8 cellular contexts compared by ENCODE assay signal in genomic region chr10:70952921-70953320, GRCh38.
"Had no signal": no experiment of that assay in that cellular context is flagged by ENCODE, and none has a peak within 500 bp of the region (broad histone marks: within the 10 kb centered on the region; RNA-seq: fewer than 3 reads in every experiment).

No MANE protein-coding gene starts in this region.

- FAIRE-seq: HepG2, K562 had no signal

- H3K4me3 ChIP-seq: GM23248, K562 had no signal

- H3K27ac ChIP-seq: GM23248, HL-60 had no signal

- DNase-seq: GM23248, GOT3, H9, HCEC 1CT, KG1 had no signal
